In the genomic region with DNA sequence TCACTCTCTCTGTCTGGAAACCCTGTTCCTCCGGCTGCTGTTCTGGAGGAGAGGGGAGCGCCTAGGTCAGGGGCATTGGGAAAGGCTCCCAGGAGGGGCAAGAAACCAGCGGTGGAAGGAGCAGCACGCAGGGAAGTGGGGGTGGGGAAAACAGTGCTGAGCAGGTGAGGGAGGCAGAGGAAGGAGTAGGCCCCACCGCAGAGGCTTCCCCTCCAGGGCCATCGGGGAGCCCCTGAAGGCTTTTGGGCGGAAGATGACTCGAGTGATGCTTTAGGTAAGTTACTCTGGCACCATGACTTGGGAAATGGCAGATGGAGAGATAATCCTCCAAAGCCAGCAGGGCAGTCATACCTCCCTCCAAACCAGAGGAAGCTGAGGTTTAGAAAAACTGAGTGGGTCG, we compare ENCODE assay signal across 14 cellular contexts.
DNase-seq lines count a peak whose midpoint lies in the region; ATAC-seq, FAIRE-seq and TF ChIP-seq lines count a peak whose summit lies in the region.
"Had no signal": no experiment of that assay in that cellular context is flagged by ENCODE, and none has a peak within 500 bp of the region (broad histone marks: within the 10 kb centered on the region; RNA-seq: fewer than 3 reads in every experiment).

No MANE protein-coding gene starts in this region.

- no peak for ATAC-seq in CD4-positive, CD25-positive, alpha-beta regulatory T cell (ENCODE audit: low read depth in 2 of 2)
- ATAC-seq in GM12878 (no peak), psoas muscle (no peak), HG02763 (IDR thresholded peaks at IDR 0.05; ENCODE audit: unreplicated experiment) (no peak)
- ATAC-seq in CD8-positive, alpha-beta T cell: no peak

- RAD21 ChIA-PET in GM12878 (lab: Charles Lee; ENCODE audit: unreplicated experiment): interaction anchor here (1.0 to 5.3 kb wide), 5 partner anchors 9 to 156 kb away, joined by 3 to 30 read pairs (median 6); no protein-coding TSS in a partner anchor

- no peak overlapping the region for H3K27ac ChIP-seq in CD4-positive, CD25-positive, alpha-beta regulatory T cell (ENCODE audit: insufficient read depth, low read length, poor library complexity, severe bottlenecking)
- H3K27ac ChIP-seq in HL-60 (replicated peaks): peak overlapping the region; percentile 74
- H3K27ac ChIP-seq in GM12878 (ENCODE audit: control insufficient read depth, insufficient read depth): no peak overlapping the region
- H3K27ac ChIP-seq in psoas muscle: peak overlapping the region; percentile 77
- H3K27ac ChIP-seq in CD8-positive, alpha-beta T cell (ENCODE audit: low read depth, low read length): no peak overlapping the region
- H3K27ac ChIP-seq: C4-2B had no signal

- peak overlapping the region in 1 of 4 donors; percentile 16 for H3K4me3 Mint-ChIP-seq in CD4-positive, CD25-positive, alpha-beta regulatory T cell
- H3K4me3 Mint-ChIP-seq in CD8-positive, alpha-beta T cell: no peak overlapping the region
- H3K4me3 Mint-ChIP-seq: HFFc6 had no signal

- H3K9me3 Mint-ChIP-seq in CD4-positive, CD25-positive, alpha-beta regulatory T cell: no peaks in the 10 kb centered on the region
- H3K9me3 Mint-ChIP-seq in CD8-positive, alpha-beta T cell: no peaks in the 10 kb centered on the region
- H3K9me3 Mint-ChIP-seq: HFFc6 had no signal

- CTCF ChIA-PET in GM12878 (lab: Yijun Ruan, JAX): interaction anchor here (1.1 to 2.7 kb wide), 4 partner anchors 8 to 92 kb away, joined by 3 to 14 read pairs (median 6); no protein-coding TSS in a partner anchor
- CTCF ChIA-PET in CD8-positive, alpha-beta T cell (lab: Charles Lee): no interaction called here

- no peaks in the 10 kb centered on the region for H4K20me1 ChIP-seq in GM12878 (ENCODE audit: control insufficient read depth, insufficient read depth)

- H3K27ac Mint-ChIP-seq in CD4-positive, CD25-positive, alpha-beta regulatory T cell: peak overlapping the region; percentile 35 to 69 (median 51)
- H3K27ac Mint-ChIP-seq in CD8-positive, alpha-beta T cell: no peak overlapping the region
- H3K27ac Mint-ChIP-seq: HFFc6 had no signal

- H3K4me1 ChIP-seq in CD4-positive, CD25-positive, alpha-beta regulatory T cell (ENCODE audit: control insufficient read depth, insufficient read depth, low read length, poor library complexity, severe bottlenecking): peaks cover 39% of the 10 kb centered on the region
- peaks cover 25% of the 10 kb centered on the region for H3K4me1 ChIP-seq in GM12878 (ENCODE audit: control insufficient read depth, insufficient read depth, low read length)
- peaks cover 87% of the 10 kb centered on the region for H3K4me1 ChIP-seq in psoas muscle
- H3K4me1 ChIP-seq in CD8-positive, alpha-beta T cell (ENCODE audit: insufficient read depth, low read length): peaks cover 54% of the 10 kb centered on the region

- no peak for DNase-seq in CD4-positive, CD25-positive, alpha-beta regulatory T cell
- DNase-seq in HL-60 (ENCODE audit: low read depth in 1 of 2, low spot score in 1 of 2): no peak
- no peak for DNase-seq in GM12878 (ENCODE audit: low read depth, low spot score)
- no peak for DNase-seq in psoas muscle
- no peak for DNase-seq in CD8-positive, alpha-beta T cell
- no peak for DNase-seq in NCI-H748 treated with DMSO at 0.1 percent for 48 hours (lab: John Stamatoyannopoulos, UW)
- DNase-seq in NCI-H2196 treated with DMSO at 0.1 percent for 48 hours (lab: John Stamatoyannopoulos, UW; ENCODE audit: unreplicated experiment): no peak
- DNase-seq: HFFc6; IMR-90; NCI-H1417 treated with DMSO at 0.1 percent for 48 hours; NCI-H526; stimulated activated CD4-positive, alpha-beta T cell treated with anti-CD3 and anti-CD28 coated beads, Interleukin-4, amount 100 ng/mL, for 4 hours had no signal

- peaks cover 4 to 58% (median 30%) of the 10 kb centered on the region in 4 donors for H3K4me1 Mint-ChIP-seq in CD4-positive, CD25-positive, alpha-beta regulatory T cell
- H3K4me1 Mint-ChIP-seq in CD8-positive, alpha-beta T cell (ENCODE audit: low read depth): peaks cover 49% of the 10 kb centered on the region

- FAIRE-seq in GM12878 (lab: Jason Lieb, UNC): no peak

- no peak for TF ChIP-seq POLR2A in GM12878 (IDR thresholded peaks at IDR 0.05; ENCODE audit: low read depth, low read length)

- H3K4me2 ChIP-seq in GM12878 (ENCODE audit: control insufficient read depth, insufficient read depth): no peak overlapping the region; the same call in 1 of the 2 replicates

- 20% methylated on average over 8 of the region's 9 CpGs for WGBS in GM12878 (ENCODE audit: insufficient coverage, insufficient replicate concordance, low lambda C conversion rate, missing lambda C conversion rate)
- 89 to 96% (median 92%) methylated on average over 9 of the region's 9 CpGs for WGBS in psoas muscle, 3 donors

- no peaks in the 10 kb centered on the region for H3K36me3 Mint-ChIP-seq in CD4-positive, CD25-positive, alpha-beta regulatory T cell
- H3K36me3 Mint-ChIP-seq in CD8-positive, alpha-beta T cell: no peaks in the 10 kb centered on the region

- TF ChIP-seq CTCF in HL-60 (IDR thresholded peaks at IDR 0.05; ENCODE audit: insufficient read depth, low read length): no peak
- TF ChIP-seq CTCF in GM12878 (IDR thresholded peaks at IDR 0.05 in 2 of 3, conservative IDR thresholded peaks at IDR 0.05 in 1 of 3; ENCODE audit: control insufficient read depth in 2 of 3, extremely low read depth in 1 of 3, insufficient read depth in 1 of 3, low read depth in 3 of 3, low read length in 3 of 3): no peak
- TF ChIP-seq CTCF in psoas muscle (IDR thresholded peaks at IDR 0.05): no peak
- TF ChIP-seq CTCF in CD8-positive, alpha-beta T cell (IDR thresholded peaks at IDR 0.05): no peak

- no peak overlapping the region for H3K4me3 ChIP-seq in CD4-positive, CD25-positive, alpha-beta regulatory T cell (ENCODE audit: low read depth, low read length)
- H3K4me3 ChIP-seq in HL-60 (replicated peaks; ENCODE audit: insufficient read depth, low read length) (no peak overlapping the region), GM12878 (no peak overlapping the region), psoas muscle (no peak overlapping the region)
- no peak overlapping the region for H3K4me3 ChIP-seq in CD8-positive, alpha-beta T cell (ENCODE audit: low read depth, low read length)

- BruUV-seq in GM12878 (replicated peaks; lab: Mats Ljungman, UMichigan): no TSS peak

- no peaks in the 10 kb centered on the region for H3K9me3 ChIP-seq in CD4-positive, CD25-positive, alpha-beta regulatory T cell (ENCODE audit: control insufficient read depth in 2 of 2, low read length in 2 of 2)
- no peaks in the 10 kb centered on the region; the same call in 2 of the 3 replicates for H3K9me3 ChIP-seq in GM12878 (replicated peaks; ENCODE audit: control insufficient read depth, insufficient read depth, low read length)
- no peaks in the 10 kb centered on the region for H3K9me3 ChIP-seq in psoas muscle
- no peaks in the 10 kb centered on the region for H3K9me3 ChIP-seq in CD8-positive, alpha-beta T cell (ENCODE audit: low read length)

- no peaks in the 10 kb centered on the region for H3K36me3 ChIP-seq in CD4-positive, CD25-positive, alpha-beta regulatory T cell (ENCODE audit: control insufficient read depth, insufficient read depth, low read length)
- H3K36me3 ChIP-seq in GM12878 (ENCODE audit: control insufficient read depth in 2 of 2, insufficient read depth in 2 of 2, low read length in 1 of 2): no peaks in the 10 kb centered on the region
- peaks cover 0 to under 1% of the 10 kb centered on the region in 2 donors for H3K36me3 ChIP-seq in psoas muscle (ENCODE audit: insufficient read depth in 1 of 2, low read depth in 1 of 2)
- H3K36me3 ChIP-seq in CD8-positive, alpha-beta T cell (ENCODE audit: insufficient read depth, low read length): no peaks in the 10 kb centered on the region

- H3K79me2 ChIP-seq in GM12878 (ENCODE audit: control insufficient read depth, insufficient read depth, low read length): no peaks in the 10 kb centered on the region

- no peak for TF ChIP-seq RAD21 in GM12878 (IDR thresholded peaks at IDR 0.05; ENCODE audit: insufficient read depth, low read depth, low read length)

- POLR2A ChIA-PET in GM12878 (lab: Charles Lee): interaction anchor here (1.3 kb wide), 1 partner anchor 23 kb away, joined by 5 read pairs; no protein-coding TSS in a partner anchor
- POLR2A ChIA-PET in CD8-positive, alpha-beta T cell (lab: Charles Lee): no interaction called here

- intact Hi-C loops in GM12878 (cut with micrococcal nuclease; ENCODE audit: unreplicated experiment): loop anchor here (2.0 to 10.0 kb wide), 2 partner anchors 22 to 558 kb away; no protein-coding TSS in a partner anchor
- intact Hi-C loops in psoas muscle (cut with DNase I): loop anchor here (5.0 kb wide), 4 partner anchors 41 to 126 kb away; no protein-coding TSS in a partner anchor
- intact Hi-C loops in CD8-positive, alpha-beta T cell (cut with DNase I, micrococcal nuclease): no loop called here

- SMC1A ChIA-PET in GM12878 (lab: Charles Lee; ENCODE audit: uncharacterized antibody, unreplicated experiment): interaction anchor here (1.0 to 9.1 kb wide), 5 partner anchors 9 to 91 kb away, joined by 4 to 68 read pairs (median 14); no protein-coding TSS in a partner anchor

- TF ChIP-seq EP300 in GM12878 (IDR thresholded peaks at IDR 0.05; ENCODE audit: borderline replicate concordance in 1 of 2, control insufficient read depth in 1 of 2, low read depth in 2 of 2, low read length in 2 of 2): no peak

- H3K27me3 ChIP-seq in CD4-positive, CD25-positive, alpha-beta regulatory T cell (ENCODE audit: control insufficient read depth, insufficient read depth, low read length): no peaks in the 10 kb centered on the region
- H3K27me3 ChIP-seq in HL-60 (ENCODE audit: insufficient read depth, poor library complexity, severe bottlenecking): no peaks in the 10 kb centered on the region
- H3K27me3 ChIP-seq in GM12878 (replicated peaks in 1 of 2; ENCODE audit: control insufficient read depth in 2 of 2, insufficient read depth in 2 of 2, low read length in 1 of 2): no peaks in the 10 kb centered on the region; a peak in 1 of 4 replicates
- no peaks in the 10 kb centered on the region for H3K27me3 ChIP-seq in psoas muscle (ENCODE audit: insufficient read depth in 3 of 3, low read length in 2 of 3)
- H3K27me3 ChIP-seq in CD8-positive, alpha-beta T cell (ENCODE audit: insufficient read depth, low read length): no peaks in the 10 kb centered on the region

- peak overlapping the region; percentile 6; the same call in 1 of the 2 replicates for H2AFZ ChIP-seq in GM12878 (ENCODE audit: control insufficient read depth, low read depth, low read length)

- in situ Hi-C loops in GM12878 (cut with MboI): no loop called here

- no peaks in the 10 kb centered on the region for H3K27me3 Mint-ChIP-seq in CD4-positive, CD25-positive, alpha-beta regulatory T cell
- H3K27me3 Mint-ChIP-seq in CD8-positive, alpha-beta T cell (ENCODE audit: low read depth): no peaks in the 10 kb centered on the region

- H3K9ac ChIP-seq in GM12878 (ENCODE audit: control insufficient read depth, insufficient read depth, low read length): no peak overlapping the region

Comparison
In these comparisons a context has a peak if more than half of its experiments do, and no peak if none do; other contexts are left out.
1. H3K27ac ChIP-seq: peak in HL-60 (single experiment) and psoas muscle (single experiment); none in CD4-positive, CD25-positive, alpha-beta regulatory T cell (single experiment), GM12878 (single experiment) and CD8-positive, alpha-beta T cell (single experiment).
2. intact Hi-C loops: an anchor here in GM12878 (2.0 to 10.0 kb wide) and psoas muscle (5.0 kb wide); none called in CD8-positive, alpha-beta T cell.